Comparison of ENCODE assay signal across 1 cellular context in genomic region chr6:170366248-170366960, GRCh38.
TF ChIP-seq lines count a peak whose summit lies in the region.

No MANE protein-coding gene starts in this region.

TF ChIP-seq in HepG2, 621 proteins besides CTCF, POLR2A, EP300 and RAD21 (continued from another document and continues in another):
- TF ChIP-seq SATB2 (CRISPR knock-in tag; IDR thresholded peaks at IDR 0.05) (no peak), ZFP90 (CRISPR knock-in tag; IDR thresholded peaks at IDR 0.05; ENCODE audit: borderline replicate concordance) (no peak), CBX1 (IDR thresholded peaks at IDR 0.05; ENCODE audit: low read depth) (no peak), SALL1 (CRISPR knock-in tag; IDR thresholded peaks at IDR 0.05) (peak; percentile 89), ZNF441 (CRISPR knock-in tag; IDR thresholded peaks at IDR 0.05; ENCODE audit: borderline replicate concordance) (no peak), SMARCC2 (IDR thresholded peaks at IDR 0.05) (no peak), IKZF1 (IDR thresholded peaks at IDR 0.05) (no peak), SYNCRIP (IDR thresholded peaks at IDR 0.05; ENCODE audit: insufficient read depth, low read depth, low read length) (no peak), ZBTB43 (CRISPR knock-in tag; conservative IDR thresholded peaks at IDR 0.05) (0 out of 2 replicates have a peak, but pooled peaks have one; percentile 45), RFXANK (CRISPR knock-in tag; IDR thresholded peaks at IDR 0.05) (no peak), NFATC3 (CRISPR knock-in tag; IDR thresholded peaks at IDR 0.05) (no peak), MAF1 (CRISPR knock-in tag; IDR thresholded peaks at IDR 0.05; ENCODE audit: borderline replicate concordance) (no peak), REXO4 (CRISPR knock-in tag; IDR thresholded peaks at IDR 0.05; ENCODE audit: borderline replicate concordance) (no peak), KAT7 (CRISPR knock-in tag; IDR thresholded peaks at IDR 0.05; ENCODE audit: borderline replicate concordance) (no peak), SALL2 (CRISPR knock-in tag; IDR thresholded peaks at IDR 0.05) (peak; percentile 44; the same call in 1 of the 2 replicates), HDAC2 (CRISPR knock-in tag; IDR thresholded peaks at IDR 0.05) (peak; percentile 71), TBX3 (IDR thresholded peaks at IDR 0.05; ENCODE audit: borderline replicate concordance) (no peak; the same call in 1 of the 2 replicates), TCF7 (IDR thresholded peaks at IDR 0.05; ENCODE audit: low read depth) (peak; percentile 89), ZNF839 (CRISPR knock-in tag; IDR thresholded peaks at IDR 0.05; ENCODE audit: borderline replicate concordance) (no peak), JUNB (CRISPR knock-in tag; IDR thresholded peaks at IDR 0.05; ENCODE audit: borderline replicate concordance) (no peak), ZBTB42 (CRISPR knock-in tag; IDR thresholded peaks at IDR 0.05) (no peak), CCAR2 (optimal IDR thresholded peaks at IDR 0.05; ENCODE audit: low read depth, low read length) (no peak), ZNF124 (CRISPR knock-in tag; IDR thresholded peaks at IDR 0.05) (no peak), RARA (CRISPR knock-in tag; IDR thresholded peaks at IDR 0.05) (peak; percentile 67), ZNF788 (CRISPR knock-in tag; IDR thresholded peaks at IDR 0.05; ENCODE audit: borderline replicate concordance) (peak; percentile 56; the same call in 1 of the 2 replicates), SMAD3 (CRISPR knock-in tag; IDR thresholded peaks at IDR 0.05) (no peak), ZNF484 (CRISPR knock-in tag; IDR thresholded peaks at IDR 0.05; ENCODE audit: borderline replicate concordance, low read depth) (no peak), ERF (CRISPR knock-in tag; IDR thresholded peaks at IDR 0.05) (peak; percentile 52; the same call in 1 of the 2 replicates), FLYWCH1 (CRISPR knock-in tag; IDR thresholded peaks at IDR 0.05) (no peak), BCL6 (CRISPR knock-in tag; IDR thresholded peaks at IDR 0.05) (peak; percentile 59), TAF15 (IDR thresholded peaks at IDR 0.05; ENCODE audit: low read depth, low read length, poor library complexity, severe bottlenecking) (no peak), ZC3H4 (CRISPR knock-in tag; IDR thresholded peaks at IDR 0.05; ENCODE audit: borderline replicate concordance) (no peak), HCFC1 (IDR thresholded peaks at IDR 0.05; ENCODE audit: low read depth, low read length) (no peak), ZNF251 (CRISPR knock-in tag; IDR thresholded peaks at IDR 0.05) (no peak), NFKB2 (CRISPR knock-in tag; IDR thresholded peaks at IDR 0.05; ENCODE audit: borderline replicate concordance) (no peak), ZBTB49 (CRISPR knock-in tag; IDR thresholded peaks at IDR 0.05; ENCODE audit: borderline replicate concordance) (no peak)
- TF ChIP-seq, protein P1, sequence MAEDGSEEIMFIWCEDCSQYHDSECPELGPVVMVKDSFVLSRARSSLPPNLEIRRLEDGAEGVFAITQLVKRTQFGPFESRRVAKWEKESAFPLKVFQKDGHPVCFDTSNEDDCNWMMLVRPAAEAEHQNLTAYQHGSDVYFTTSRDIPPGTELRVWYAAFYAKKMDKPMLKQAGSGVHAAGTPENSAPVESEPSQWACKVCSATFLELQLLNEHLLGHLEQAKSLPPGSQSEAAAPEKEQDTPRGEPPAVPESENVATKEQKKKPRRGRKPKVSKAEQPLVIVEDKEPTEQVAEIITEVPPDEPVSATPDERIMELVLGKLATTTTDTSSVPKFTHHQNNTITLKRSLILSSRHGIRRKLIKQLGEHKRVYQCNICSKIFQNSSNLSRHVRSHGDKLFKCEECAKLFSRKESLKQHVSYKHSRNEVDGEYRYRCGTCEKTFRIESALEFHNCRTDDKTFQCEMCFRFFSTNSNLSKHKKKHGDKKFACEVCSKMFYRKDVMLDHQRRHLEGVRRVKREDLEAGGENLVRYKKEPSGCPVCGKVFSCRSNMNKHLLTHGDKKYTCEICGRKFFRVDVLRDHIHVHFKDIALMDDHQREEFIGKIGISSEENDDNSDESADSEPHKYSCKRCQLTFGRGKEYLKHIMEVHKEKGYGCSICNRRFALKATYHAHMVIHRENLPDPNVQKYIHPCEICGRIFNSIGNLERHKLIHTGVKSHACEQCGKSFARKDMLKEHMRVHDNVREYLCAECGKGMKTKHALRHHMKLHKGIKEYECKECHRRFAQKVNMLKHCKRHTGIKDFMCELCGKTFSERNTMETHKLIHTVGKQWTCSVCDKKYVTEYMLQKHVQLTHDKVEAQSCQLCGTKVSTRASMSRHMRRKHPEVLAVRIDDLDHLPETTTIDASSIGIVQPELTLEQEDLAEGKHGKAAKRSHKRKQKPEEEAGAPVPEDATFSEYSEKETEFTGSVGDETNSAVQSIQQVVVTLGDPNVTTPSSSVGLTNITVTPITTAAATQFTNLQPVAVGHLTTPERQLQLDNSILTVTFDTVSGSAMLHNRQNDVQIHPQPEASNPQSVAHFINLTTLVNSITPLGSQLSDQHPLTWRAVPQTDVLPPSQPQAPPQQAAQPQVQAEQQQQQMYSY (CRISPR knock-in tag; IDR thresholded peaks at IDR 0.05) = no peak
- TF ChIP-seq, protein P2, sequence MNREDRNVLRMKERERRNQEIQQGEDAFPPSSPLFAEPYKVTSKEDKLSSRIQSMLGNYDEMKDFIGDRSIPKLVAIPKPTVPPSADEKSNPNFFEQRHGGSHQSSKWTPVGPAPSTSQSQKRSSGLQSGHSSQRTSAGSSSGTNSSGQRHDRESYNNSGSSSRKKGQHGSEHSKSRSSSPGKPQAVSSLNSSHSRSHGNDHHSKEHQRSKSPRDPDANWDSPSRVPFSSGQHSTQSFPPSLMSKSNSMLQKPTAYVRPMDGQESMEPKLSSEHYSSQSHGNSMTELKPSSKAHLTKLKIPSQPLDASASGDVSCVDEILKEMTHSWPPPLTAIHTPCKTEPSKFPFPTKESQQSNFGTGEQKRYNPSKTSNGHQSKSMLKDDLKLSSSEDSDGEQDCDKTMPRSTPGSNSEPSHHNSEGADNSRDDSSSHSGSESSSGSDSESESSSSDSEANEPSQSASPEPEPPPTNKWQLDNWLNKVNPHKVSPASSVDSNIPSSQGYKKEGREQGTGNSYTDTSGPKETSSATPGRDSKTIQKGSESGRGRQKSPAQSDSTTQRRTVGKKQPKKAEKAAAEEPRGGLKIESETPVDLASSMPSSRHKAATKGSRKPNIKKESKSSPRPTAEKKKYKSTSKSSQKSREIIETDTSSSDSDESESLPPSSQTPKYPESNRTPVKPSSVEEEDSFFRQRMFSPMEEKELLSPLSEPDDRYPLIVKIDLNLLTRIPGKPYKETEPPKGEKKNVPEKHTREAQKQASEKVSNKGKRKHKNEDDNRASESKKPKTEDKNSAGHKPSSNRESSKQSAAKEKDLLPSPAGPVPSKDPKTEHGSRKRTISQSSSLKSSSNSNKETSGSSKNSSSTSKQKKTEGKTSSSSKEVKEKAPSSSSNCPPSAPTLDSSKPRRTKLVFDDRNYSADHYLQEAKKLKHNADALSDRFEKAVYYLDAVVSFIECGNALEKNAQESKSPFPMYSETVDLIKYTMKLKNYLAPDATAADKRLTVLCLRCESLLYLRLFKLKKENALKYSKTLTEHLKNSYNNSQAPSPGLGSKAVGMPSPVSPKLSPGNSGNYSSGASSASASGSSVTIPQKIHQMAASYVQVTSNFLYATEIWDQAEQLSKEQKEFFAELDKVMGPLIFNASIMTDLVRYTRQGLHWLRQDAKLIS (CRISPR knock-in tag; IDR thresholded peaks at IDR 0.05) = no peak
- TF ChIP-seq, protein P3, sequence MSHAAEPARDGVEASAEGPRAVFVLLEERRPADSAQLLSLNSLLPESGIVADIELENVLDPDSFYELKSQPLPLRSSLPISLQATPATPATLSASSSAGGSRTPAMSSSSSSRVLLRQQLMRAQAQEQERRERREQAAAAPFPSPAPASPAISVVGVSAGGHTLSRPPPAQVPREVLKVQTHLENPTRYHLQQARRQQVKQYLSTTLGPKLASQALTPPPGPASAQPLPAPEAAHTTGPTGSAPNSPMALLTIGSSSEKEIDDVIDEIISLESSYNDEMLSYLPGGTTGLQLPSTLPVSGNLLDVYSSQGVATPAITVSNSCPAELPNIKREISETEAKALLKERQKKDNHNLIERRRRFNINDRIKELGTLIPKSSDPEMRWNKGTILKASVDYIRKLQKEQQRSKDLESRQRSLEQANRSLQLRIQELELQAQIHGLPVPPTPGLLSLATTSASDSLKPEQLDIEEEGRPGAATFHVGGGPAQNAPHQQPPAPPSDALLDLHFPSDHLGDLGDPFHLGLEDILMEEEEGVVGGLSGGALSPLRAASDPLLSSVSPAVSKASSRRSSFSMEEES (CRISPR knock-in tag; IDR thresholded peaks at IDR 0.05) = no peak
- TF ChIP-seq, protein P4, sequence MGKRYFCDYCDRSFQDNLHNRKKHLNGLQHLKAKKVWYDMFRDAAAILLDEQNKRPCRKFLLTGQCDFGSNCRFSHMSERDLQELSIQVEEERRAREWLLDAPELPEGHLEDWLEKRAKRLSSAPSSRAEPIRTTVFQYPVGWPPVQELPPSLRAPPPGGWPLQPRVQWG (CRISPR knock-in tag; IDR thresholded peaks at IDR 0.05; ENCODE audit: borderline replicate concordance, low read depth) = no peak
- TF ChIP-seq, protein P5, sequence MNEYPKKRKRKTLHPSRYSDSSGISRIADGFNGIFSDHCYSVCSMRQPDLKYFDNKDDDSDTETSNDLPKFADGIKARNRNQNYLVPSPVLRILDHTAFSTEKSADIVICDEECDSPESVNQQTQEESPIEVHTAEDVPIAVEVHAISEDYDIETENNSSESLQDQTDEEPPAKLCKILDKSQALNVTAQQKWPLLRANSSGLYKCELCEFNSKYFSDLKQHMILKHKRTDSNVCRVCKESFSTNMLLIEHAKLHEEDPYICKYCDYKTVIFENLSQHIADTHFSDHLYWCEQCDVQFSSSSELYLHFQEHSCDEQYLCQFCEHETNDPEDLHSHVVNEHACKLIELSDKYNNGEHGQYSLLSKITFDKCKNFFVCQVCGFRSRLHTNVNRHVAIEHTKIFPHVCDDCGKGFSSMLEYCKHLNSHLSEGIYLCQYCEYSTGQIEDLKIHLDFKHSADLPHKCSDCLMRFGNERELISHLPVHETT (CRISPR knock-in tag; conservative IDR thresholded peaks at IDR 0.05) = no peak
- TF ChIP-seq, protein P6, sequence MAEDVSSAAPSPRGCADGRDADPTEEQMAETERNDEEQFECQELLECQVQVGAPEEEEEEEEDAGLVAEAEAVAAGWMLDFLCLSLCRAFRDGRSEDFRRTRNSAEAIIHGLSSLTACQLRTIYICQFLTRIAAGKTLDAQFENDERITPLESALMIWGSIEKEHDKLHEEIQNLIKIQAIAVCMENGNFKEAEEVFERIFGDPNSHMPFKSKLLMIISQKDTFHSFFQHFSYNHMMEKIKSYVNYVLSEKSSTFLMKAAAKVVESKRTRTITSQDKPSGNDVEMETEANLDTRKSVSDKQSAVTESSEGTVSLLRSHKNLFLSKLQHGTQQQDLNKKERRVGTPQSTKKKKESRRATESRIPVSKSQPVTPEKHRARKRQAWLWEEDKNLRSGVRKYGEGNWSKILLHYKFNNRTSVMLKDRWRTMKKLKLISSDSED (CRISPR knock-in tag; IDR thresholded peaks at IDR 0.05) = no peak
- TF ChIP-seq, protein P7, sequence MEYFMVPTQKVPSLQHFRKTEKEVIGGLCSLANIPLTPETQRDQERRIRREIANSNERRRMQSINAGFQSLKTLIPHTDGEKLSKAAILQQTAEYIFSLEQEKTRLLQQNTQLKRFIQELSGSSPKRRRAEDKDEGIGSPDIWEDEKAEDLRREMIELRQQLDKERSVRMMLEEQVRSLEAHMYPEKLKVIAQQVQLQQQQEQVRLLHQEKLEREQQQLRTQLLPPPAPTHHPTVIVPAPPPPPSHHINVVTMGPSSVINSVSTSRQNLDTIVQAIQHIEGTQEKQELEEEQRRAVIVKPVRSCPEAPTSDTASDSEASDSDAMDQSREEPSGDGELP (IDR thresholded peaks at IDR 0.05; ENCODE audit: borderline replicate concordance, low read depth) = no peak
